ENCODE assay signal across 1 cellular context in genomic region chr7:28983396-28984190, GRCh38.
TF ChIP-seq lines count a peak whose summit lies in the region.

No MANE protein-coding gene starts in this region.

TF ChIP-seq in HepG2, 621 proteins besides CTCF, POLR2A, EP300 and RAD21 (continued from another document):
- TF ChIP-seq HBP1 (CRISPR knock-in tag; IDR thresholded peaks at IDR 0.05; ENCODE audit: low read depth) (no peak), THRA (CRISPR knock-in tag; IDR thresholded peaks at IDR 0.05; ENCODE audit: borderline replicate concordance) (no peak), ZNF709 (CRISPR knock-in tag; IDR thresholded peaks at IDR 0.05) (no peak), ZNF513 (CRISPR knock-in tag; conservative IDR thresholded peaks at IDR 0.05) (no peak), ZNF12 (CRISPR knock-in tag; IDR thresholded peaks at IDR 0.05) (no peak), ZNF335 (CRISPR knock-in tag; IDR thresholded peaks at IDR 0.05) (no peak), HNRNPH1 (optimal IDR thresholded peaks at IDR 0.05; ENCODE audit: low read depth, low read length) (no peak), ZNF691 (CRISPR knock-in tag; IDR thresholded peaks at IDR 0.05; ENCODE audit: borderline replicate concordance, low read depth) (no peak), ARNT (IDR thresholded peaks at IDR 0.05) (no peak), CAMTA2 (CRISPR knock-in tag; IDR thresholded peaks at IDR 0.05; ENCODE audit: borderline replicate concordance) (no peak), DNMT3B (CRISPR knock-in tag; conservative IDR thresholded peaks at IDR 0.05) (no peak), ZNF343 (CRISPR knock-in tag; IDR thresholded peaks at IDR 0.05) (no peak)
